ENCODE assay signal across 23 cellular contexts in the genomic region with DNA sequence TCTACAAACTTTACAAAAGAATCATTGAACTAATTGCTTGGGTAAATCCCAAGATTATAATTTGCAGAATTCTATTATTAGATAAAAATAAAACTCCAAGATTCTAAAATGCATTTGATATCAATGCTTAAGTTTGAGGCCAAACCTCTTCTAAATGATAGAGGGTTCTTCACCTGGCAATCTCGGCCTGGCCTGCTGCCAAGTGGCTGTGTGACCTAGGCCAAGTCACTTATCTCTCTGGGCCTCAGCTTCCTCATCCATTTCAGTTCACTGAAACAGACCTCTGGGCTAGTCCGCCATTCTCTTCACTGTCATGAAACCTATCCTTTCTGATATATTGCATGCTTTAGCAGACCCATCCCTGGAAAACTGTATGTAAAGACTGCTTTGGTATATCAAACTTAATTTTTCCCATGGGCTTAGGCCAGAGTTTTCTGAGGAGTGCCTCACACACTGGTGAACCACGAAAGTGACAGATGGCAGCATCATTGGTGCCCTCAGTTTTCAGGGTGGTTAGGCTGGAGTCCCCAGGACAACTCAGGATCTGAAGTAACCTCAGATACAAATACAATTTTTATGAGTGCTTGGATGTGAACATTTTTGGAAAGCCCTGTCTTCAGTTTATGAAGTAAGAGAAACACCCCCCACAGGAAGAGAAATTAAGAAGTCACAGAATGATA.
"Had no signal": no experiment of that assay in that cellular context is flagged by ENCODE, and none has a peak within 500 bp of the region (broad histone marks: within the 10 kb centered on the region; RNA-seq: fewer than 3 reads in every experiment).

No MANE protein-coding gene starts in this region.

- FAIRE-seq: colon had no signal

- H3K9me3 ChIP-seq: sigmoid colon, testis had no signal

- H3K4me1 ChIP-seq: gastroesophageal sphincter, lower lobe of right lung, testis had no signal

- H3K36me3 ChIP-seq: esophagus squamous epithelium, gastroesophageal sphincter, lower lobe of right lung, sigmoid colon had no signal

- DNase-seq: activated CD4-positive, alpha-beta memory T cell treated with anti-CD3 and anti-CD28 coated beads, Interleukin-2, amount 10 ng/mL, durations not matched to agents 7 days and 5 days; activated CD4-positive, alpha-beta T cell treated with anti-CD3 and anti-CD28 coated beads, Interleukin-2, amount 10 ng/mL, durations not matched to agents 24 days and 14 days; activated effector memory CD4-positive, alpha-beta T cell treated with Interleukin-2 at 50 U/mL for 16 hours; activated naive CD4-positive, alpha-beta T cell treated with anti-CD3 and anti-CD28 coated beads, Interleukin-2, amount 50 U/mL, for 16 hours; activated naive CD8-positive, alpha-beta T cell treated with anti-CD3 and anti-CD28 coated beads, Interleukin-2, amount 50 U/mL, for 24 hours; activated T-cell treated with anti-CD3 and anti-CD28 coated beads, Interleukin-2, amount 50 U/mL, for 72 hours; central memory CD4-positive, alpha-beta T cell; effector memory CD8-positive, alpha-beta T cell; esophagus squamous epithelium; islet precursor cell; naive thymus-derived CD8-positive, alpha-beta T cell; sigmoid colon; stimulated activated CD4-positive, alpha-beta T cell treated with anti-CD3 and anti-CD28 coated beads, Interleukin-4, amount 100 ng/mL, for 1 hour; stimulated activated naive CD4-positive, alpha-beta T cell; T-helper 2 cell; testis had no signal

- H3K27me3 ChIP-seq: dorsolateral prefrontal cortex, gastroesophageal sphincter, sigmoid colon, testis had no signal

- H3K27ac ChIP-seq: gastroesophageal sphincter, lower lobe of right lung, sigmoid colon, testis, VCaP had no signal

- ATAC-seq: activated CD4-positive, CD25-positive, alpha-beta regulatory T cell treated with anti-CD3 and anti-CD28 coated beads, Interleukin-2, amount 50 U/mL, for 24 hours; activated naive CD8-positive, alpha-beta T cell treated with anti-CD3 and anti-CD28 coated beads, Interleukin-2, amount 50 U/mL, for 24 hours; activated T-cell treated with anti-CD3 and anti-CD28 coated beads, Interleukin-2, amount 50 U/mL, for 72 hours; effector memory CD8-positive, alpha-beta T cell; gastroesophageal sphincter; left lobe of liver; naive thymus-derived CD8-positive, alpha-beta T cell had no signal

- H3K4me3 ChIP-seq: dorsolateral prefrontal cortex, esophagus squamous epithelium, gastroesophageal sphincter, lower lobe of right lung, sigmoid colon, testis had no signal
